In the genomic region with DNA sequence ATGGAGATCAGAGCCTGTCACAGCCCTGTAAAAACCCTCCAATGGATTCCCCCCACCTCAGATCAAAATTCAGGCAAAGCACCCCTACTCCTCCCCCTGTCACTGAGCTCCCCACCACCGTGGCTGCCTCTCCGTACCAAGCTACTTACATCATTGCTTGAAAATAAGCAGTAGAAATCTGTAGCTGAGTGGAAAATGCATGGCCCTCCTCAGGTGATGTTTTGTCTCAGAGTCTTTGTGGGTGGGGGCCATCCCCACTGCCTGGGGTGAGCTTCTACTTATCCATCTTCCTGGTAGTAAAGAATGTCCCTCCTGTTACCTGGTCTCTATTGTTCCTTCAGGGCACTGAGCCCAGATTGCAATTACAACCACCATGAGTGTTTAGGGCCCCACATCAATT, we compare ENCODE assay signal across 22 cellular contexts.
"Had no signal": no experiment of that assay in that cellular context is flagged by ENCODE, and none has a peak within 500 bp of the region (broad histone marks: within the 10 kb centered on the region; RNA-seq: fewer than 3 reads in every experiment).

No MANE protein-coding gene starts in this region.

- DNase-seq: cortex of kidney; effector CD8-positive, alpha-beta T cell; gastrocnemius medialis; left ventricle myocardium inferior; lower lobe of right lung; midbrain; naive B cell; nephron progenitor cell; right lobe of liver; spleen; stimulated activated CD4-positive, alpha-beta T cell treated with anti-CD3 and anti-CD28 coated beads, Interleukin-15, amount 100 ng/mL, for 24 hours; stimulated activated CD4-positive, alpha-beta T cell treated with anti-CD3 and anti-CD28 coated beads, Interleukin-1b, Interleukin-23, amount 100 ng/mL, for 48 hours; stimulated activated CD4-positive, alpha-beta T cell treated with anti-CD3 and anti-CD28 coated beads, Interleukin-4, amount 100 ng/mL, for 24 hours; tibial artery; upper lobe of left lung; uterus had no signal

- H3K9me3 ChIP-seq: esophagus muscularis mucosa, gastrocnemius medialis, left ventricle myocardium inferior, lower lobe of right lung, prostate gland, right lobe of liver, spleen, tibial artery, upper lobe of left lung, uterus had no signal

- H3K9ac ChIP-seq: parathyroid adenoma had no signal

- H3K4me1 ChIP-seq: prostate gland, right lobe of liver, uterus had no signal

- H3K4me3 ChIP-seq: dorsolateral prefrontal cortex, esophagus muscularis mucosa, gastrocnemius medialis, left ventricle myocardium inferior, lower lobe of right lung, prostate gland, right lobe of liver, spleen, tibial artery, upper lobe of left lung, uterus had no signal

- H3K27ac ChIP-seq: dorsolateral prefrontal cortex, epithelial cell of prostate, esophagus muscularis mucosa, gastrocnemius medialis, left ventricle myocardium inferior, lower lobe of right lung, parathyroid adenoma, prostate gland, right lobe of liver, spleen, tibial artery, uterus had no signal

- H3K27me3 ChIP-seq: dorsolateral prefrontal cortex, esophagus muscularis mucosa, gastrocnemius medialis, right lobe of liver, spleen, upper lobe of left lung, uterus had no signal

- H3K36me3 ChIP-seq: esophagus muscularis mucosa, gastrocnemius medialis, left ventricle myocardium inferior, lower lobe of right lung, prostate gland, right lobe of liver, spleen, tibial artery, upper lobe of left lung, uterus had no signal

- ATAC-seq: gastrocnemius medialis; lower lobe of right lung; right lobe of liver; stimulated activated memory B cell treated with anti-CD40 and anti-IgM and Interleukin-4, amounts not matched to agents 10 μg/mL and 1 μg/mL and 100 μg/mL, for 72 hours had no signal
